ENCODE assay signal across 8 cellular contexts in genomic region chr6:31822038-31822821, GRCh38. TPM values are rescaled to one million over a fixed set of nuclear protein-coding genes. Genes with fewer than 3 reads are reported as not detected.
DNase-seq lines count a peak whose midpoint lies in the region; ATAC-seq lines count a peak whose summit lies in the region.

No MANE protein-coding gene starts in this region.

- H3K36me3 Mint-ChIP-seq in activated CD4-positive, alpha-beta memory T cell treated with anti-CD3 and anti-CD28 coated beads for 36 hours, result peaks cover 7% of the 10 kb centered on the region
- H3K36me3 Mint-ChIP-seq in effector memory CD8-positive, alpha-beta T cell (ENCODE audit: insufficient read depth), result peaks cover 23% of the 10 kb centered on the region

- peak overlapping the region; percentile 96 for H3K27ac Mint-ChIP-seq in activated CD4-positive, alpha-beta memory T cell treated with anti-CD3 and anti-CD28 coated beads for 36 hours
- peak overlapping the region; percentile 95 to 98 for H3K27ac Mint-ChIP-seq in effector memory CD8-positive, alpha-beta T cell

- no peaks in the 10 kb centered on the region for H3K9me3 Mint-ChIP-seq in activated CD4-positive, alpha-beta memory T cell treated with anti-CD3 and anti-CD28 coated beads for 36 hours
- H3K9me3 Mint-ChIP-seq in effector memory CD8-positive, alpha-beta T cell, result no peaks in the 10 kb centered on the region

- DNase-seq in CD1c-positive myeloid dendritic cell (ENCODE audit: extremely low spot score), result peak; percentile 79
- DNase-seq in NCI-H510A (lab: John Stamatoyannopoulos, UW), result peak; percentile 37
- peak; percentile 84 for DNase-seq in activated CD4-positive, alpha-beta memory T cell treated with anti-CD3 and anti-CD28 coated beads for 36 hours
- DNase-seq in effector memory CD8-positive, alpha-beta T cell, result peak; percentile 37 to 47 (median 41)
- DNase-seq in lung microvascular endothelial cell (ENCODE audit: low read depth in 2 of 2), result peak; percentile 39 to 59
- DNase-seq in stimulated activated CD8-positive, alpha-beta memory T cell treated with anti-CD3 and anti-CD28 coated beads, Interleukin-15, amount 100 ng/mL, for 48 hours (ENCODE audit: low read depth in 2 of 2), result peak; percentile 40 to 46

- POLR2A ChIA-PET in activated CD4-positive, alpha-beta memory T cell treated with anti-CD3 and anti-CD28 coated beads for 36 hours (lab: Charles Lee), result interaction anchor here (0.6 to 2.2 kb wide), 7 partner anchors 9 to 306 kb away, joined by 3 to 12 read pairs (median 4); partner anchors contain the start of genes ATF6B, GPANK1 and LSM2

- intact Hi-C loops in activated CD4-positive, alpha-beta memory T cell treated with anti-CD3 and anti-CD28 coated beads for 36 hours (cut with micrococcal nuclease), result loop anchor here (2.0 to 10.0 kb wide), 5 partner anchors 15 to 1143 kb away; partner anchors contain the start of genes BRD2, GPSM3, LSM2 and LTA

- peak; percentile 32 for ATAC-seq in GM21515 (IDR thresholded peaks at IDR 0.05; ENCODE audit: unreplicated experiment)
- peak; percentile 51 for ATAC-seq in effector memory CD8-positive, alpha-beta T cell (replicated peaks)
- ATAC-seq in HG02981 (IDR thresholded peaks at IDR 0.05; ENCODE audit: unreplicated experiment), result no peak

- CTCF ChIA-PET in activated CD4-positive, alpha-beta memory T cell treated with anti-CD3 and anti-CD28 coated beads for 36 hours (lab: Charles Lee), result interaction anchor here (1.0 to 1.6 kb wide), 2 partner anchors 8 to 15 kb away, joined by 3 to 7 read pairs; partner anchors contain the start of gene LSM2

- no peaks in the 10 kb centered on the region for H3K27me3 Mint-ChIP-seq in activated CD4-positive, alpha-beta memory T cell treated with anti-CD3 and anti-CD28 coated beads for 36 hours
- H3K27me3 Mint-ChIP-seq in effector memory CD8-positive, alpha-beta T cell, result no peaks in the 10 kb centered on the region

- H3K4me3 Mint-ChIP-seq in activated CD4-positive, alpha-beta memory T cell treated with anti-CD3 and anti-CD28 coated beads for 36 hours, result peak overlapping the region; percentile 89
- peak overlapping the region; percentile 89 to 95 for H3K4me3 Mint-ChIP-seq in effector memory CD8-positive, alpha-beta T cell

- peaks cover 70% of the 10 kb centered on the region for H3K4me1 Mint-ChIP-seq in activated CD4-positive, alpha-beta memory T cell treated with anti-CD3 and anti-CD28 coated beads for 36 hours (ENCODE audit: low read depth)
- peaks cover 35 to 52% of the 10 kb centered on the region in 2 donors for H3K4me1 Mint-ChIP-seq in effector memory CD8-positive, alpha-beta T cell (ENCODE audit: low read depth in 2 of 2)

RNA-seq across cellular contexts. Expression of gene HSPA1B, which starts 5.3 kb away (rescaled TPM):
- 10 to 100 TPM; 59.5 to 62.3 TPM for total RNA-seq in activated CD4-positive, alpha-beta memory T cell treated with anti-CD3 and anti-CD28 coated beads for 36 hours
- total RNA-seq in lung microvascular endothelial cell, result 23.8 and 30.2 TPM in 2 replicates

RNA-seq across cellular contexts. Expression of gene HSPA1A, which starts 6.9 kb away (rescaled TPM):
- total RNA-seq in activated CD4-positive, alpha-beta memory T cell treated with anti-CD3 and anti-CD28 coated beads for 36 hours, result 10 to 100 TPM; 68.5 to 69.9 TPM
- 40.8 and 93.3 TPM in 2 replicates for total RNA-seq in lung microvascular endothelial cell

RNA-seq across cellular contexts. Expression of gene HSPA1L, which starts 7.1 kb away (rescaled TPM):
- total RNA-seq in activated CD4-positive, alpha-beta memory T cell treated with anti-CD3 and anti-CD28 coated beads for 36 hours, result 1 to 10 TPM; 2.0 TPM
- 0.87 and 1.8 TPM in 2 replicates for total RNA-seq in lung microvascular endothelial cell

RNA-seq across cellular contexts. Expression of gene LSM2, which starts 15.5 kb away (rescaled TPM):
- 100 to 1,000 TPM; 142 to 143 TPM for total RNA-seq in activated CD4-positive, alpha-beta memory T cell treated with anti-CD3 and anti-CD28 coated beads for 36 hours
- total RNA-seq in lung microvascular endothelial cell, result 29.2 and 29.8 TPM in 2 replicates

RNA-seq across cellular contexts. Expression of gene VARS1, which starts 26.7 kb away (rescaled TPM):
- total RNA-seq in activated CD4-positive, alpha-beta memory T cell treated with anti-CD3 and anti-CD28 coated beads for 36 hours, result 100 to 1,000 TPM; 141 to 153 TPM
- 36.3 and 39.0 TPM in 2 replicates for total RNA-seq in lung microvascular endothelial cell
